Comparison of ENCODE assay signal across 9 cellular contexts in the genomic region with DNA sequence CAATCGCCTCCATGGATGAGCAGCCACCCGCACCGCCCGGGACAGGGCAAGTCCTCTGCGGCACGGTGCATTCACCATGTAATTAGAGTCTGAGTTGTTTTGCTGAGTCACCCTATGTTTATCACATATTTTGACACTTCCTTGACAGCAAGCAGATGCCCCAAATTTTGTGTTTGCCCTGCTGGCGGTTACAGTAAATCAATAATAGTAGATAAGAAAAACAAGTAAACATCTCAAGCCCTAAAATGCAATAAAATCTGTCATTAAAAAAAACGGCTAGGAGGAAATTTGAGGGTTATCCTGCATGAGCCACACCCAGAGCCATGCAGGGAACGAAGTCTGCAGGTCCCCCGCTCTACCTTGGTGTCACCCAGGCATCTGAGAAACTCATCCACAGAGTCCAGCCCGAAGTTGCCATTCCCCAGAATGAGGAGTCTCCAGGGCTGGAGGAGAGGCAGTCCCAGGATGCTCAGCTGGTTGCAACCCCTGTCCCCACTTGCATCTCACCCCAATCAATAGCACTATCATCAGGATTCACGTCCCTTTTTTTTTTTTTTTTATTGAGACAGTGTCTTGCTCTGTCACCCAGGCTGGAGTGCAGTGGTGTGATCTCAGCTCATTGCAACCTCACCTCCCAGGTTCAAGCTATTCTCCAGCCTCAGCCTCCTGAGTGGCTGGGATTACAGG. TPM values are rescaled to one million over a fixed set of nuclear protein-coding genes. Genes with fewer than 3 reads are reported as not detected.
DNase-seq lines count a peak whose midpoint lies in the region; ATAC-seq, FAIRE-seq and TF ChIP-seq lines count a peak whose summit lies in the region.
"Had no signal": no experiment of that assay in that cellular context is flagged by ENCODE, and none has a peak within 500 bp of the region (broad histone marks: within the 10 kb centered on the region; RNA-seq: fewer than 3 reads in every experiment).

No MANE protein-coding gene starts in this region.

- FAIRE-seq in small intestine (lab: Jason Lieb, UNC) = no peak
- FAIRE-seq: G401.6 had no signal

- H3K27me3 ChIP-seq in esophagus (ENCODE audit: control insufficient read depth in 1 of 2, insufficient read depth in 2 of 2, low read length in 2 of 2) = no peaks in the 10 kb centered on the region
- H3K27me3 ChIP-seq in small intestine (ENCODE audit: control insufficient read depth in 2 of 2, insufficient read depth in 2 of 2, low read length in 2 of 2) = no peaks in the 10 kb centered on the region

- H3K27ac ChIP-seq in esophagus (ENCODE audit: low read depth in 2 of 2, low read length in 1 of 2) (peak overlapping the region; percentile 89 to 94), small intestine (ENCODE audit: low read depth in 1 of 2, low read length in 1 of 2) (peak overlapping the region; percentile 8 to 72)

- H3K4me1 Mint-ChIP-seq in activated T-cell treated with anti-CD3 and anti-CD28 coated beads, Interleukin-2, amount 50 U/mL, for 4 hours (ENCODE audit: low read depth) = peaks cover 32% of the 10 kb centered on the region

- peak overlapping the region; percentile 6 for H3K4me3 Mint-ChIP-seq in activated T-cell treated with anti-CD3 and anti-CD28 coated beads, Interleukin-2, amount 50 U/mL, for 4 hours

- H3K4me1 ChIP-seq in esophagus (ENCODE audit: control insufficient read depth in 2 of 2, insufficient read depth in 2 of 2, low read length in 1 of 2) = peaks cover 0 to 16% of the 10 kb centered on the region in 2 donors
- peaks cover 6 to 10% of the 10 kb centered on the region in 2 donors for H3K4me1 ChIP-seq in small intestine (ENCODE audit: control insufficient read depth in 2 of 2, insufficient read depth in 1 of 2, low read depth in 1 of 2, low read length in 1 of 2)

- ATAC-seq in activated T-cell treated with anti-CD3 and anti-CD28 coated beads, Interleukin-2, amount 50 U/mL, for 4 hours = peak in 1 of 2 donors; percentile 48
- ATAC-seq in GM19023 (IDR thresholded peaks at IDR 0.05; ENCODE audit: unreplicated experiment) (no peak), GM18907 (IDR thresholded peaks at IDR 0.05; ENCODE audit: unreplicated experiment) (no peak)

- no peaks in the 10 kb centered on the region for H3K27me3 Mint-ChIP-seq in activated T-cell treated with anti-CD3 and anti-CD28 coated beads, Interleukin-2, amount 50 U/mL, for 4 hours (ENCODE audit: low read depth)

- H3K36me3 Mint-ChIP-seq in activated T-cell treated with anti-CD3 and anti-CD28 coated beads, Interleukin-2, amount 50 U/mL, for 4 hours (ENCODE audit: insufficient read depth) = no peaks in the 10 kb centered on the region

- H3K36me3 ChIP-seq in esophagus (ENCODE audit: control insufficient read depth in 2 of 2, insufficient read depth in 2 of 2, low read length in 1 of 2) (no peaks in the 10 kb centered on the region), small intestine (ENCODE audit: control insufficient read depth in 2 of 2, insufficient read depth in 2 of 2, low read length in 2 of 2) (no peaks in the 10 kb centered on the region)

- no peaks in the 10 kb centered on the region for H3K9me3 Mint-ChIP-seq in activated T-cell treated with anti-CD3 and anti-CD28 coated beads, Interleukin-2, amount 50 U/mL, for 4 hours

- TF ChIP-seq CTCF in GM10248 (IDR thresholded peaks at IDR 0.05; ENCODE audit: control extremely low read depth, extremely low read depth, low read depth, missing control alignments) = no peak

- 24 to 32% methylated on average over 12 of the region's 12 CpGs for WGBS in esophagus, 2 donors
- WGBS in small intestine, 3 donors = 2 to 18% (median 10%) methylated on average over 12 of the region's 12 CpGs

- H3K4me3 ChIP-seq in esophagus (ENCODE audit: low read depth in 1 of 2, low read length in 2 of 2) (no peak overlapping the region), small intestine (ENCODE audit: low read depth in 1 of 2, low read length in 2 of 2) (no peak overlapping the region)

- POLR2A ChIA-PET in GM10248 (lab: Yijun Ruan, JAX) = no interaction called here

- DNase-seq in activated T-cell treated with anti-CD3 and anti-CD28 coated beads, Interleukin-2, amount 50 U/mL, for 4 hours = no peak
- DNase-seq in activated T-cell treated with anti-CD3 and anti-CD28 coated beads for 4 hours = no peak
- peak; percentile 72 for DNase-seq in OCI-M1 (lab: John Stamatoyannopoulos, UW)
- DNase-seq in small intestine = peak; percentile 88
- no peak for DNase-seq in GM10248 (ENCODE audit: extremely low spot score)

- no peaks in the 10 kb centered on the region for H3K9me3 ChIP-seq in esophagus (ENCODE audit: control insufficient read depth in 2 of 2, insufficient read depth in 1 of 2, low read depth in 1 of 2, low read length in 1 of 2)
- no peaks in the 10 kb centered on the region for H3K9me3 ChIP-seq in small intestine (ENCODE audit: control insufficient read depth, low read depth)

- CTCF ChIA-PET in GM10248 (lab: Yijun Ruan, JAX) = no interaction called here

RNA-seq across cellular contexts. Expression of gene ST6GALNAC1, which starts 16.5 kb away (rescaled TPM):
- total RNA-seq in activated T-cell treated with anti-CD3 and anti-CD28 coated beads, Interleukin-2, amount 50 U/mL, for 4 hours = 1 to 10 TPM in 1 of 3 donors, under 1 TPM in 2; 0.57 to 1.1 (median 0.63) TPM
- polyA plus RNA-seq in esophagus = 10 to 100 TPM; 20.1 to 40.1 TPM
- 10 to 100 TPM; 18.6 to 79.2 (median 77.2) TPM for polyA plus RNA-seq in small intestine

RNA-seq across cellular contexts. Expression of gene MXRA7, which starts 50.7 kb away (rescaled TPM):
- 1 to 10 TPM; 2.0 to 2.3 (median 2.0) TPM for total RNA-seq in activated T-cell treated with anti-CD3 and anti-CD28 coated beads, Interleukin-2, amount 50 U/mL, for 4 hours
- polyA plus RNA-seq in esophagus (10 to 100 TPM; 10.0 to 54.0 TPM), small intestine (10 to 100 TPM in 2 of 3 donors, 1 to 10 TPM in 1; 3.1 to 40.1 (median 20.0) TPM)

Comparison
In these comparisons a context has a peak if more than half of its experiments do, and no peak if none do; other contexts are left out.
1. DNase-seq: peak in OCI-M1 (single experiment) and small intestine (single experiment); none in activated T-cell treated with anti-CD3 and anti-CD28 coated beads, Interleukin-2, amount 50 U/mL, for 4 hours (single experiment), activated T-cell treated with anti-CD3 and anti-CD28 coated beads for 4 hours (single experiment) and GM10248 (single experiment).